Comparison of ENCODE assay signal across 25 cellular contexts in the genomic region with DNA sequence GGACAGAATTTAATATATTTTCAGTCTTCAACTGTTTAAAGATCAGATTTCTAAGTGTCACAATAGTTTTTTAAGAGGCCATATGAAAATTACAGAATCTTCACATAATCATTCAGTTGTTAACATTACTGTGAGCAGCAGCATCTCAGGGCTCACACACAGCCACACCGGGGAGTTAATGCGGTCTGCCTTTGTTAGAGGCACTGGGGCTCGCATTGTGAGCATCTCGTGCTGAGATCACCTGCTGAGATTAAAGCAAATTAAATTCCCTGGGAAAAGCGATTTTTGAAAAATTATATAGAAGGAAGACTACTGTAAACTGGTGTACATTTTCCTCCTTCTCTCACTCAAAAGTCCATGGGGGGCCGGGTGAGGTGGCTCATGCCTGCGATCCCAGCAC. TPM values are rescaled to one million over a fixed set of nuclear protein-coding genes. Genes with fewer than 3 reads are reported as not detected.
A peak's percentile ranks its signal among the peaks of the same experiment; 100 is the strongest.
DNase-seq lines count a peak whose midpoint lies in the region; ATAC-seq and TF ChIP-seq lines count a peak whose summit lies in the region.
"Had no signal": no experiment of that assay in that cellular context is flagged by ENCODE, and none has a peak within 500 bp of the region (broad histone marks: within the 10 kb centered on the region; RNA-seq: fewer than 3 reads in every experiment).

No MANE protein-coding gene starts in this region.

- H3K4me3 Mint-ChIP-seq in WTC11: no peak overlapping the region
- H3K4me3 Mint-ChIP-seq: CD4-positive, alpha-beta T cell; T-cell had no signal

- peaks cover 21% of the 10 kb centered on the region for H3K4me1 Mint-ChIP-seq in WTC11
- H3K4me1 Mint-ChIP-seq: T-cell had no signal

- POLR2A ChIA-PET in HEK293 (lab: Yijun Ruan, JAX): no interaction called here
- POLR2A ChIA-PET in WTC11 (lab: Charles Lee): no interaction called here

- H2AFZ ChIP-seq in neuronal stem cell (ENCODE audit: low read length): no peak overlapping the region

- no peaks in the 10 kb centered on the region for H3K79me1 ChIP-seq in neuronal stem cell (ENCODE audit: low read depth, low read length)

- H3K23ac ChIP-seq in neuronal stem cell (ENCODE audit: low read depth, low read length, poor library complexity): no peak overlapping the region

- H3K4me1 ChIP-seq in HEK293 (ENCODE audit: control insufficient read depth, insufficient read depth, low read length) (no peaks in the 10 kb centered on the region), neuronal stem cell (ENCODE audit: control insufficient read depth in 2 of 2, insufficient read depth in 1 of 2, low read depth in 1 of 2, low read length in 2 of 2) (no peaks in the 10 kb centered on the region)
- H3K4me1 ChIP-seq: BLaER1, Caco-2, Peyer's patch had no signal

- H3K27me3 ChIP-seq in neuronal stem cell (ENCODE audit: control insufficient read depth in 3 of 3, insufficient read depth in 3 of 3, low read depth in 1 of 3, low read length in 3 of 3): peaks cover 0 to 50% (median 2%) of the 10 kb centered on the region in 3 experiments
- H3K27me3 ChIP-seq: BLaER1, Peyer's patch had no signal

- DNase-seq in NCI-H146 treated with DMSO at 0.1 percent for 48 hours (lab: John Stamatoyannopoulos, UW; ENCODE audit: unreplicated experiment) (peak; percentile 45), WTC11 (ENCODE audit: low spot score) (no peak), retina (peak; percentile 28), SW480 (ENCODE audit: low spot score) (no peak), neuronal stem cell (ENCODE audit: low spot score) (no peak)
- DNase-seq: ACHN; Caco-2; CD4-positive, alpha-beta T cell; DMS 273 treated with DMSO at 0.1 percent for 48 hours; DND-41; HCEC 1CT; IMR-90; NCI-H187; NCI-H2171; NCI-H510A; NCI-H774; Peyer's patch; T-cell had no signal

- H3K27ac ChIP-seq in HEK293 (ENCODE audit: extremely low read depth, low read depth, low read length) (no peak overlapping the region), neuronal stem cell (replicated peaks; ENCODE audit: low read length) (no peak overlapping the region)
- H3K27ac ChIP-seq: BLaER1, KMS-11, Peyer's patch had no signal

- H2BK5ac ChIP-seq in neuronal stem cell (ENCODE audit: low read length): no peak overlapping the region

- H2BK120ac ChIP-seq in neuronal stem cell (ENCODE audit: low read depth, low read length): no peak overlapping the region

- no CpG with 5 or more reads among the region's 7 CpGs for WGBS in neuronal stem cell (ENCODE audit: extremely low coverage in 2 of 2, insufficient read length in 2 of 2, insufficient replicate concordance in 1 of 2), 2 donors

- no peaks in the 10 kb centered on the region for H3K36me3 ChIP-seq in HEK293 (ENCODE audit: control insufficient read depth in 2 of 2, insufficient read depth in 1 of 2, low read length in 2 of 2)
- no peaks in the 10 kb centered on the region for H3K36me3 ChIP-seq in neuronal stem cell (replicated peaks in 1 of 2; ENCODE audit: control insufficient read depth in 2 of 2, insufficient read depth in 2 of 2, low read length in 2 of 2)
- H3K36me3 ChIP-seq: BLaER1, Peyer's patch had no signal

- peaks cover 13% of the 10 kb centered on the region for H3K9me3 Mint-ChIP-seq in WTC11

- no peak overlapping the region for H3K14ac ChIP-seq in neuronal stem cell (ENCODE audit: low read length)

- H3K18ac ChIP-seq in neuronal stem cell (ENCODE audit: low read length): no peak overlapping the region

- H3K9ac ChIP-seq in neuronal stem cell (ENCODE audit: low read depth, low read length, poor library complexity): no peak overlapping the region
- H3K9ac ChIP-seq: BLaER1, KMS-11 had no signal

- H3K4me2 ChIP-seq in neuronal stem cell (ENCODE audit: insufficient read depth, low read length, poor library complexity, severe bottlenecking): no peak overlapping the region
- H3K4me2 ChIP-seq: BLaER1, KMS-11 had no signal

- H3K4me3 ChIP-seq in HEK293 (ENCODE audit: low read depth, low read length): no peak overlapping the region
- no peak overlapping the region for H3K4me3 ChIP-seq in neuronal stem cell (ENCODE audit: low read length in 2 of 2)
- H3K4me3 ChIP-seq: BLaER1, GM12878, Peyer's patch had no signal

- no peak overlapping the region for H4K91ac ChIP-seq in neuronal stem cell (ENCODE audit: low read depth, low read length, poor library complexity)

- no peak overlapping the region for H2BK15ac ChIP-seq in neuronal stem cell (ENCODE audit: low read length)

- H2AK5ac ChIP-seq in neuronal stem cell (ENCODE audit: low read depth, low read length): no peak overlapping the region

- H2BK12ac ChIP-seq in neuronal stem cell (ENCODE audit: low read length): no peak overlapping the region

- H3K27ac Mint-ChIP-seq in WTC11: no peak overlapping the region
- H3K27ac Mint-ChIP-seq: CD4-positive, alpha-beta T cell; T-cell had no signal

- CTCF ChIA-PET in HEK293 (lab: Yijun Ruan, JAX): no interaction called here
- CTCF ChIA-PET in WTC11 (lab: Charles Lee): interaction anchor here (0.6 kb wide), 1 partner anchor 30 kb away, joined by 4 read pairs; no protein-coding TSS in a partner anchor

- peaks cover 7% of the 10 kb centered on the region for H3K36me3 Mint-ChIP-seq in WTC11
- H3K36me3 Mint-ChIP-seq: T-cell had no signal

- 0 out of 2 replicates have a peak, but pooled peaks have one; percentile 24 for ATAC-seq in WTC11
- no peak for ATAC-seq in HG02798 (IDR thresholded peaks at IDR 0.05; ENCODE audit: poor library complexity, unreplicated experiment)
- ATAC-seq: GM12878, SK-N-SH treated with all-trans-retinoic acid at 6 μM for 48 hours, T-cell had no signal

- H3K27me3 Mint-ChIP-seq in WTC11 (ENCODE audit: low read depth): peaks cover 19% of the 10 kb centered on the region

- no peak for TF ChIP-seq CTCF in HEK293 (tag by site-specific recombination; IDR thresholded peaks at IDR 0.05)
- TF ChIP-seq CTCF in WTC11 (IDR thresholded peaks at IDR 0.05): no peak

- no peak overlapping the region for H3K4ac ChIP-seq in neuronal stem cell (ENCODE audit: low read length)

- H4K8ac ChIP-seq in neuronal stem cell (ENCODE audit: low read depth, low read length): no peak overlapping the region

- H3K9me3 ChIP-seq in HEK293 (ENCODE audit: control insufficient read depth, insufficient read depth, low read depth, low read length) (no peaks in the 10 kb centered on the region), neuronal stem cell (replicated peaks in 1 of 2; ENCODE audit: control insufficient read depth in 2 of 2, insufficient read depth in 1 of 2, low read depth in 1 of 2, low read length in 2 of 2) (no peaks in the 10 kb centered on the region)
- H3K9me3 ChIP-seq: Peyer's patch had no signal

TF ChIP-seq in HEK293, 187 proteins besides CTCF, POLR2A, EP300 and RAD21:
- TF ChIP-seq ZNF10 (tag by site-specific recombination; IDR thresholded peaks at IDR 0.05): no peak
- no peak for TF ChIP-seq ZBTB20 (tag by site-specific recombination; IDR thresholded peaks at IDR 0.05)
- TF ChIP-seq HOXC10 (CRISPR knock-in tag; IDR thresholded peaks at IDR 0.05): no peak
- TF ChIP-seq ZIC2 (tag by site-specific recombination; IDR thresholded peaks at IDR 0.05): 0 out of 2 replicates have a peak, but pooled peaks have one; percentile 24
- TF ChIP-seq GLI4 (tag by site-specific recombination; IDR thresholded peaks at IDR 0.05): no peak
- no peak for TF ChIP-seq ZNF341 (tag by site-specific recombination; IDR thresholded peaks at IDR 0.05; ENCODE audit: low read depth)
- TF ChIP-seq ZFP41 (tag by site-specific recombination; IDR thresholded peaks at IDR 0.05; ENCODE audit: borderline replicate concordance): no peak
- TF ChIP-seq ZNF549 (tag by site-specific recombination; IDR thresholded peaks at IDR 0.05): no peak
- TF ChIP-seq ZNF223 (tag by site-specific recombination; IDR thresholded peaks at IDR 0.05): no peak

TF ChIP-seq in WTC11, 78 proteins besides CTCF, POLR2A, EP300 and RAD21:
- TF ChIP-seq ZNF138 (CRISPR knock-in tag; conservative IDR thresholded peaks at IDR 0.05): no peak
- peak; percentile 61; the same call in 1 of the 2 replicates for TF ChIP-seq ZNF423 (CRISPR knock-in tag; IDR thresholded peaks at IDR 0.05)

RNA-seq across cellular contexts. Expression of a gene that starts 16.6 kb away (rescaled TPM):
- total RNA-seq in WTC11 (2021): 0.07 to 0.09 TPM in 2 of 3 replicates, not detected in the other
- polyA plus RNA-seq in neuronal stem cell (2013, experiment 1 of 2): not detected
- 0.01 TPM for polyA plus RNA-seq in neuronal stem cell (2013, experiment 2 of 2)
- total RNA-seq: Caco-2; CD4-positive, alpha-beta T cell; GM12878; IMR-90; OCI-LY7; Peyer's patch; T-cell had no signal
- polyA plus RNA-seq: GM12878, IMR-90 had no signal

Comparison
In these comparisons a context has a peak if more than half of its experiments do, and no peak if none do; other contexts are left out.
1. DNase-seq: peak in NCI-H146 treated with DMSO at 0.1 percent for 48 hours (single experiment) and retina (single experiment); none in WTC11 (single experiment), SW480 (single experiment) and neuronal stem cell (single experiment).